Comparison of ENCODE assay signal across 33 cellular contexts in genomic region chr4:74570095-74570494, GRCh38.
"Had no signal": no experiment of that assay in that cellular context is flagged by ENCODE, and none has a peak within 500 bp of the region (broad histone marks: within the 10 kb centered on the region; RNA-seq: fewer than 3 reads in every experiment).

No MANE protein-coding gene starts in this region.

- ATAC-seq: activated CD8-positive, alpha-beta memory T cell treated with anti-CD3 and anti-CD28 coated beads, Interleukin-2, amount 10 ng/mL, durations not matched to agents 7 days and 5 days; activated T-cell treated with anti-CD3 and anti-CD28 coated beads, Interleukin-2, amount 50 U/mL, for 72 hours; activated T-helper 17 cell treated with anti-CD3 and anti-CD28 coated beads, Interleukin-2, amount 50 U/mL, for 72 hours had no signal

- H3K27me3 ChIP-seq: ascending aorta, cardiac muscle cell, Peyer's patch had no signal

- H3K9me3 ChIP-seq: Peyer's patch had no signal

- H3K27ac Mint-ChIP-seq: activated CD4-positive, alpha-beta memory T cell treated with anti-CD3 and anti-CD28 coated beads, Interleukin-2, amount 10 ng/mL, durations not matched to agents 7 days and 5 days; activated CD8-positive, alpha-beta memory T cell treated with anti-CD3 and anti-CD28 coated beads, Interleukin-2, amount 10 ng/mL, durations not matched to agents 7 days and 5 days; activated naive CD4-positive, alpha-beta T cell treated with anti-CD3 and anti-CD28 coated beads, Interleukin-2, amount 50 U/mL, for 24 hours; activated naive CD8-positive, alpha-beta T cell treated with anti-CD3 and anti-CD28 coated beads, Interleukin-2, amount 10 ng/mL, durations not matched to agents 7 days and 5 days; activated T-cell treated with anti-CD3 and anti-CD28 coated beads, Interleukin-2, amount 50 U/mL, for 72 hours; activated T-helper 17 cell treated with anti-CD3 and anti-CD28 coated beads, Interleukin-2, amount 50 U/mL, for 72 hours had no signal

- H3K4me1 ChIP-seq: ascending aorta, Peyer's patch had no signal

- H3K27ac ChIP-seq: ascending aorta, cardiac muscle cell, Peyer's patch, VCaP had no signal

- H3K36me3 Mint-ChIP-seq: activated CD8-positive, alpha-beta memory T cell treated with anti-CD3 and anti-CD28 coated beads, Interleukin-2, amount 10 ng/mL, durations not matched to agents 7 days and 5 days; activated naive CD4-positive, alpha-beta T cell treated with anti-CD3 and anti-CD28 coated beads, Interleukin-2, amount 50 U/mL, for 24 hours; activated naive CD8-positive, alpha-beta T cell treated with anti-CD3 and anti-CD28 coated beads, Interleukin-2, amount 10 ng/mL, durations not matched to agents 7 days and 5 days had no signal

- DNase-seq: activated CD4-positive, alpha-beta memory T cell treated with anti-CD3 and anti-CD28 coated beads, Interleukin-2, amount 10 ng/mL, durations not matched to agents 7 days and 5 days; activated CD4-positive, alpha-beta T cell treated with anti-CD3 and anti-CD28 coated beads for 1 hour; activated CD4-positive, alpha-beta T cell treated with anti-CD3 and anti-CD28 coated beads for 48 hours; activated CD4-positive, CD25-positive, alpha-beta regulatory T cell; activated CD8-positive, alpha-beta memory T cell treated with anti-CD3 and anti-CD28 coated beads for 24 hours; activated CD8-positive, alpha-beta memory T cell treated with anti-CD3 and anti-CD28 coated beads, Interleukin-2, amount 10 ng/mL, durations not matched to agents 7 days and 5 days; activated CD8-positive, alpha-beta memory T cell treated with anti-CD3 and anti-CD28 coated beads, Interleukin-2, amount 50 U/mL, for 48 hours; activated effector memory CD4-positive, alpha-beta T cell treated with anti-CD3 and anti-CD28 coated beads, Interleukin-2, amount 50 U/mL, for 16 hours; activated naive CD4-positive, alpha-beta T cell; activated naive CD8-positive, alpha-beta T cell treated with anti-CD3 and anti-CD28 coated beads, Interleukin-2, amount 10 ng/mL, durations not matched to agents 7 days and 5 days; activated T-cell treated with anti-CD3 and anti-CD28 coated beads, Interleukin-2, amount 50 U/mL, for 72 hours; amygdala; NCI-H1105; NCI-H1417 treated with DMSO at 0.1 percent for 48 hours; NCI-H187 treated with DMSO at 0.1 percent for 48 hours; NCI-H2081 treated with DMSO at 0.1 percent for 48 hours; NCI-H226; NCI-H446 treated with DMSO at 0.1 percent for 48 hours; NCI-H524; NCI-H69; NCI-H82; Peyer's patch; Right ventricle myocardium superior; SW 1271; T-helper 1 cell; T-helper 2 cell; T-helper 9 cell had no signal

- H3K27me3 Mint-ChIP-seq: activated CD4-positive, alpha-beta memory T cell treated with anti-CD3 and anti-CD28 coated beads, Interleukin-2, amount 10 ng/mL, durations not matched to agents 7 days and 5 days; activated CD8-positive, alpha-beta memory T cell treated with anti-CD3 and anti-CD28 coated beads, Interleukin-2, amount 10 ng/mL, durations not matched to agents 7 days and 5 days; activated naive CD4-positive, alpha-beta T cell treated with anti-CD3 and anti-CD28 coated beads, Interleukin-2, amount 50 U/mL, for 24 hours; activated T-helper 17 cell treated with anti-CD3 and anti-CD28 coated beads, Interleukin-2, amount 50 U/mL, for 72 hours; central memory CD8-positive, alpha-beta T cell had no signal

- H3K9me3 Mint-ChIP-seq: activated naive CD4-positive, alpha-beta T cell treated with anti-CD3 and anti-CD28 coated beads, Interleukin-2, amount 50 U/mL, for 24 hours had no signal

- H3K4me3 Mint-ChIP-seq: activated CD4-positive, alpha-beta memory T cell treated with anti-CD3 and anti-CD28 coated beads, Interleukin-2, amount 10 ng/mL, durations not matched to agents 7 days and 5 days; activated CD8-positive, alpha-beta memory T cell treated with anti-CD3 and anti-CD28 coated beads, Interleukin-2, amount 10 ng/mL, durations not matched to agents 7 days and 5 days; activated naive CD4-positive, alpha-beta T cell treated with anti-CD3 and anti-CD28 coated beads, Interleukin-2, amount 50 U/mL, for 24 hours; activated naive CD8-positive, alpha-beta T cell treated with anti-CD3 and anti-CD28 coated beads, Interleukin-2, amount 10 ng/mL, durations not matched to agents 7 days and 5 days; activated T-cell treated with anti-CD3 and anti-CD28 coated beads, Interleukin-2, amount 50 U/mL, for 72 hours; activated T-helper 17 cell treated with anti-CD3 and anti-CD28 coated beads, Interleukin-2, amount 50 U/mL, for 72 hours; central memory CD8-positive, alpha-beta T cell had no signal

- H3K4me3 ChIP-seq: ascending aorta, cardiac muscle cell, Peyer's patch had no signal

- H3K4me1 Mint-ChIP-seq: activated CD4-positive, alpha-beta memory T cell treated with anti-CD3 and anti-CD28 coated beads, Interleukin-2, amount 10 ng/mL, durations not matched to agents 7 days and 5 days; activated CD8-positive, alpha-beta memory T cell treated with anti-CD3 and anti-CD28 coated beads, Interleukin-2, amount 10 ng/mL, durations not matched to agents 7 days and 5 days; activated naive CD4-positive, alpha-beta T cell treated with anti-CD3 and anti-CD28 coated beads, Interleukin-2, amount 50 U/mL, for 24 hours; activated naive CD8-positive, alpha-beta T cell treated with anti-CD3 and anti-CD28 coated beads, Interleukin-2, amount 10 ng/mL, durations not matched to agents 7 days and 5 days; activated T-helper 17 cell treated with anti-CD3 and anti-CD28 coated beads, Interleukin-2, amount 50 U/mL, for 72 hours; central memory CD8-positive, alpha-beta T cell had no signal

- H3K36me3 ChIP-seq: ascending aorta, cardiac muscle cell, Peyer's patch had no signal
